ENCODE assay signal across 20 cellular contexts in genomic region chr2:75320893-75321292, GRCh38.
A peak's percentile ranks its signal among the peaks of the same experiment; 100 is the strongest.
DNase-seq lines count a peak whose midpoint lies in the region; ATAC-seq and TF ChIP-seq lines count a peak whose summit lies in the region.
"Had no signal": no experiment of that assay in that cellular context is flagged by ENCODE, and none has a peak within 500 bp of the region (broad histone marks: within the 10 kb centered on the region; RNA-seq: fewer than 3 reads in every experiment).

No MANE protein-coding gene starts in this region.

- ATAC-seq in activated naive CD8-positive, alpha-beta T cell treated with anti-CD3 and anti-CD28 coated beads, Interleukin-2, amount 50 U/mL, for 24 hours, result no peak

- no peaks in the 10 kb centered on the region for H3K4me1 Mint-ChIP-seq in activated naive CD8-positive, alpha-beta T cell treated with anti-CD3 and anti-CD28 coated beads, Interleukin-2, amount 50 U/mL, for 24 hours
- H3K4me1 Mint-ChIP-seq: CD4-positive, alpha-beta memory T cell had no signal

- DNase-seq in GM04503 (ENCODE audit: low read depth) (peak; percentile 56), myocyte (ENCODE audit: low read depth) (peak; percentile 88), retinal pigment epithelial cell (ENCODE audit: low read depth) (peak; percentile 25), NCI-H1694 (lab: John Stamatoyannopoulos, UW) (no peak), iPS-NIHi7 (ENCODE audit: extremely low spot score) (no peak)
- no peak for DNase-seq in activated naive CD8-positive, alpha-beta T cell treated with anti-CD3 and anti-CD28 coated beads, Interleukin-2, amount 50 U/mL, for 24 hours
- DNase-seq in activated CD4-positive, alpha-beta T cell treated with anti-CD3 and anti-CD28 coated beads for 4 hours, result no peak
- DNase-seq: ACHN; CD4-positive, alpha-beta memory T cell; GF-D8; H9; Kasumi-1; NCI-H1417; NCI-H1930; NCI-H446 treated with DMSO at 0.1 percent for 48 hours; NK-92 treated with Interleukin-12 subunit alpha and Interleukin-12 subunit beta, amount 100 ng/mL, for 24 hours; RPMI8226; SIG-M5 had no signal

- no peak overlapping the region for H3K4me3 Mint-ChIP-seq in activated naive CD8-positive, alpha-beta T cell treated with anti-CD3 and anti-CD28 coated beads, Interleukin-2, amount 50 U/mL, for 24 hours
- H3K4me3 Mint-ChIP-seq: CD4-positive, alpha-beta memory T cell; H9; IgD-negative memory B cell had no signal

- no peaks in the 10 kb centered on the region for H3K9me3 Mint-ChIP-seq in activated naive CD8-positive, alpha-beta T cell treated with anti-CD3 and anti-CD28 coated beads, Interleukin-2, amount 50 U/mL, for 24 hours
- H3K9me3 Mint-ChIP-seq: CD4-positive, alpha-beta memory T cell; H9; IgD-negative memory B cell had no signal

- H3K4me3 ChIP-seq in retinal pigment epithelial cell (ENCODE audit: low read length), result no peak overlapping the region

- H3K27ac ChIP-seq in VCaP, result 0 out of 2 replicates have a peak overlapping the region, but pooled peaks have one; percentile 35

- H3K27ac Mint-ChIP-seq in activated naive CD8-positive, alpha-beta T cell treated with anti-CD3 and anti-CD28 coated beads, Interleukin-2, amount 50 U/mL, for 24 hours, result no peak overlapping the region
- H3K27ac Mint-ChIP-seq: CD4-positive, alpha-beta memory T cell; IgD-negative memory B cell had no signal

- no peaks in the 10 kb centered on the region for H3K36me3 Mint-ChIP-seq in activated naive CD8-positive, alpha-beta T cell treated with anti-CD3 and anti-CD28 coated beads, Interleukin-2, amount 50 U/mL, for 24 hours (ENCODE audit: low read depth)
- H3K36me3 Mint-ChIP-seq: CD4-positive, alpha-beta memory T cell; IgD-negative memory B cell had no signal

- no peaks in the 10 kb centered on the region for H3K27me3 Mint-ChIP-seq in activated naive CD8-positive, alpha-beta T cell treated with anti-CD3 and anti-CD28 coated beads, Interleukin-2, amount 50 U/mL, for 24 hours
- H3K27me3 Mint-ChIP-seq: IgD-negative memory B cell had no signal

- TF ChIP-seq CTCF in VCaP (conservative IDR thresholded peaks at IDR 0.05), result no peak
- no peak for TF ChIP-seq CTCF in retinal pigment epithelial cell (conservative IDR thresholded peaks at IDR 0.05; ENCODE audit: low read depth, low read length)

Comparison
In these comparisons a context has a peak if more than half of its experiments do, and no peak if none do; other contexts are left out.
1. DNase-seq: peak in GM04503 (single experiment), myocyte (single experiment) and retinal pigment epithelial cell (single experiment); none in activated naive CD8-positive, alpha-beta T cell treated with anti-CD3 and anti-CD28 coated beads, Interleukin-2, amount 50 U/mL, for 24 hours (single experiment), activated CD4-positive, alpha-beta T cell treated with anti-CD3 and anti-CD28 coated beads for 4 hours (0 of 2), NCI-H1694 (single experiment) and iPS-NIHi7 (single experiment).